25 cellular contexts compared by ENCODE assay signal in genomic region chr10:64873959-64874358, GRCh38.
"Had no signal": no experiment of that assay in that cellular context is flagged by ENCODE, and none has a peak within 500 bp of the region (broad histone marks: within the 10 kb centered on the region; RNA-seq: fewer than 3 reads in every experiment).

No MANE protein-coding gene starts in this region.

- H3K4me1 Mint-ChIP-seq: immature natural killer cell; memory B cell; stimulated activated memory B cell treated with anti-CD40 and anti-IgM and Interleukin-4, amounts not matched to agents 10 μg/mL and 1 μg/mL and 100 μg/mL, for 72 hours had no signal

- H3K27ac Mint-ChIP-seq: immature natural killer cell; memory B cell; natural killer cell treated with Interleukin-12 subunit alpha and Interleukin-12 subunit beta and Interleukin-15 and Interleukin-18, amount 100 ng/mL, for 72 hours; stimulated activated memory B cell treated with anti-CD40 and anti-IgM and Interleukin-4, amounts not matched to agents 10 μg/mL and 1 μg/mL and 100 μg/mL, for 72 hours; stimulated activated naive CD8-positive, alpha-beta T cell treated with anti-CD3 and anti-CD28 coated beads, Interleukin-15, Interleukin-2, amounts not matched to agents 100 ng/mL and 50 ng/mL, for 24 hours had no signal

- ATAC-seq: esophagus mucosa; gastrocnemius medialis; heart right ventricle; left cardiac atrium; lower lobe of right lung; natural killer cell treated with Interleukin-12 subunit alpha and Interleukin-12 subunit beta and Interleukin-15 and Interleukin-18, amount 100 ng/mL, for 72 hours; psoas muscle; right lobe of liver; stimulated activated memory B cell treated with anti-CD40 and anti-IgM and Interleukin-4, amounts not matched to agents 10 μg/mL and 1 μg/mL and 100 μg/mL, for 72 hours; upper lobe of right lung had no signal

- H3K27ac ChIP-seq: coronary artery, dorsolateral prefrontal cortex, gastrocnemius medialis, heart right ventricle, left ventricle myocardium inferior, lower lobe of right lung, parathyroid adenoma, psoas muscle, right lobe of liver, tibial nerve, upper lobe of right lung, vagina had no signal

- H3K4me1 ChIP-seq: gastrocnemius medialis, heart right ventricle, left ventricle myocardium inferior, lower lobe of right lung, parathyroid adenoma, psoas muscle, right lobe of liver, tibial nerve, upper lobe of right lung, vagina had no signal

- H3K27me3 ChIP-seq: dorsolateral prefrontal cortex, gastrocnemius medialis, right lobe of liver, tibial nerve, upper lobe of right lung, vagina had no signal

- H3K9ac ChIP-seq: parathyroid adenoma had no signal

- DNase-seq: dorsolateral prefrontal cortex; effector CD8-positive, alpha-beta T cell; gastrocnemius medialis; heart right ventricle; immature natural killer cell; kidney; left cardiac atrium; left ventricle myocardium inferior; lower lobe of right lung; midbrain; occipital lobe; psoas muscle; retina; right lobe of liver; stimulated activated CD4-positive, alpha-beta T cell treated with anti-CD3 and anti-CD28 coated beads, Interleukin-4, amount 100 ng/mL, for 1 hour; upper lobe of right lung had no signal

- H3K4me3 ChIP-seq: coronary artery, dorsolateral prefrontal cortex, gastrocnemius medialis, heart right ventricle, left ventricle myocardium inferior, lower lobe of right lung, psoas muscle, right lobe of liver, tibial nerve, upper lobe of right lung, vagina had no signal

- H2AFZ ChIP-seq: parathyroid adenoma had no signal

- H3K36me3 Mint-ChIP-seq: memory B cell; natural killer cell treated with Interleukin-12 subunit alpha and Interleukin-12 subunit beta and Interleukin-15 and Interleukin-18, amount 100 ng/mL, for 72 hours; stimulated activated memory B cell treated with anti-CD40 and anti-IgM and Interleukin-4, amounts not matched to agents 10 μg/mL and 1 μg/mL and 100 μg/mL, for 72 hours had no signal

- H3K27me3 Mint-ChIP-seq: memory B cell; natural killer cell treated with Interleukin-12 subunit alpha and Interleukin-12 subunit beta and Interleukin-15 and Interleukin-18, amount 100 ng/mL, for 72 hours; stimulated activated memory B cell treated with anti-CD40 and anti-IgM and Interleukin-4, amounts not matched to agents 10 μg/mL and 1 μg/mL and 100 μg/mL, for 72 hours; stimulated activated naive CD8-positive, alpha-beta T cell treated with anti-CD3 and anti-CD28 coated beads, Interleukin-15, Interleukin-2, amounts not matched to agents 100 ng/mL and 50 ng/mL, for 24 hours had no signal

- H3K9me3 ChIP-seq: gastrocnemius medialis, heart right ventricle, left ventricle myocardium inferior, lower lobe of right lung, psoas muscle, right lobe of liver, tibial nerve, upper lobe of right lung, vagina had no signal

- H3K4me3 Mint-ChIP-seq: immature natural killer cell; memory B cell; natural killer cell treated with Interleukin-12 subunit alpha and Interleukin-12 subunit beta and Interleukin-15 and Interleukin-18, amount 100 ng/mL, for 72 hours; stimulated activated memory B cell treated with anti-CD40 and anti-IgM and Interleukin-4, amounts not matched to agents 10 μg/mL and 1 μg/mL and 100 μg/mL, for 72 hours; stimulated activated naive CD8-positive, alpha-beta T cell treated with anti-CD3 and anti-CD28 coated beads, Interleukin-15, Interleukin-2, amounts not matched to agents 100 ng/mL and 50 ng/mL, for 24 hours had no signal

- H3K36me3 ChIP-seq: gastrocnemius medialis, heart right ventricle, left ventricle myocardium inferior, lower lobe of right lung, right lobe of liver, tibial nerve, upper lobe of right lung, vagina had no signal
